In the genomic region with DNA sequence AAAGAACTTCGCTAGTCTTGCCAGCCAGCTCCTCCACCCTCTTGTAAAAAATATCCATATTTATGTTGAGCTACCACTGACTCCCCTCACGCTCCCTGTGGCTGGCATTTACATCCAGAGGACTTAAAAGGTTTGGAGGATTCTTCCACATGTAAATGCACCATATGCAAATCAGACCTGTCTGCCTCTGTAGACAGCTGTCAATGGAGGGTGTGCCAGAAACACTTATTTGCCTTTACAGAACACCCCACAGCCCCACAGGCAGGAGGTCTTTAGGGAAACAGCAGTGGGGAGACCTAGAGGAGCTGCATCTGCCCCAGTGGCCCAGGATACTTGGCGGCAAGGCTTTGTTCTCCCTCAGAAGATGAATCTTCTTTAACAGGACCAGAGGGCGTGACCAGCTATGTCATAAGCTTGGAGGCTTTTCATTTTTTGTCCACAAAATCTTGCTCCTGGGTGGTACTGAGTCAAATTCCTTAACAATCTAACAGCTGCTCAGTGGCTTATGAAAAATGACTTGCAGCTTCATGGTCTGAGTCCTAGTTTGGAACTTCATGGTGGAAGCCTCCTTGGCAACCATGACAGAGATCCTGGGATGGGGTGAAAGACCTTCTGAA, we compare ENCODE assay signal across 26 cellular contexts.
"Had no signal": no experiment of that assay in that cellular context is flagged by ENCODE, and none has a peak within 500 bp of the region (broad histone marks: within the 10 kb centered on the region; RNA-seq: fewer than 3 reads in every experiment).

No MANE protein-coding gene starts in this region.

- H3K36me3 ChIP-seq: right atrium auricular region, stomach, thyroid gland, upper lobe of right lung had no signal

- H3K4me3 Mint-ChIP-seq: activated CD4-positive, alpha-beta memory T cell treated with anti-CD3 and anti-CD28 coated beads for 36 hours; activated CD4-positive, alpha-beta T cell treated with anti-CD3 and anti-CD28 coated beads, Interleukin-2, amount 10 ng/mL, durations not matched to agents 24 days and 14 days; activated naive CD4-positive, alpha-beta T cell treated with anti-CD3 and anti-CD28 coated beads, Interleukin-2, amount 10 ng/mL, durations not matched to agents 7 days and 5 days; activated naive CD8-positive, alpha-beta T cell treated with anti-CD3 and anti-CD28 coated beads, Interleukin-2, amount 10 ng/mL, durations not matched to agents 7 days and 5 days; activated T-helper 1 cell treated with anti-CD3 and anti-CD28 coated beads, Interleukin-12 subunit alpha, Interleukin-12 subunit beta, Interleukin-2, Interleukin-4 antibody, amounts not matched to agents 30 ng/mL and 10 ng/mL and 1 ng/mL, durations not matched to agents 14 hours and 24 hours and 36 hours; neural crest cell; stimulated activated naive B cell treated with anti-CD40 and anti-IgM and Interleukin-4, amounts not matched to agents 10 μg/mL and 1 μg/mL and 100 μg/mL, for 72 hours had no signal

- H3K27me3 ChIP-seq: hepatocyte, right atrium auricular region, stomach, thyroid gland, upper lobe of right lung had no signal

- H3K4me1 ChIP-seq: parathyroid adenoma, right atrium auricular region, thyroid gland, upper lobe of right lung had no signal

- H3K79me2 ChIP-seq: hepatocyte, parathyroid adenoma had no signal

- H3K27ac ChIP-seq: hepatocyte, parathyroid adenoma, right atrium auricular region, stomach, thyroid gland, upper lobe of right lung, VCaP had no signal

- H2AFZ ChIP-seq: hepatocyte, parathyroid adenoma had no signal

- H3K4me3 ChIP-seq: hepatocyte, right atrium auricular region, stomach, thyroid gland, upper lobe of right lung had no signal

- H3K36me3 Mint-ChIP-seq: activated CD4-positive, alpha-beta memory T cell treated with anti-CD3 and anti-CD28 coated beads for 36 hours; activated naive CD4-positive, alpha-beta T cell treated with anti-CD3 and anti-CD28 coated beads, Interleukin-2, amount 10 ng/mL, durations not matched to agents 7 days and 5 days; activated naive CD8-positive, alpha-beta T cell treated with anti-CD3 and anti-CD28 coated beads, Interleukin-2, amount 10 ng/mL, durations not matched to agents 7 days and 5 days; naive B cell had no signal

- H3K27me3 Mint-ChIP-seq: activated CD4-positive, alpha-beta memory T cell treated with anti-CD3 and anti-CD28 coated beads for 36 hours; activated CD4-positive, alpha-beta T cell treated with anti-CD3 and anti-CD28 coated beads, Interleukin-2, amount 10 ng/mL, durations not matched to agents 24 days and 14 days; activated naive CD4-positive, alpha-beta T cell treated with anti-CD3 and anti-CD28 coated beads, Interleukin-2, amount 10 ng/mL, durations not matched to agents 7 days and 5 days; naive B cell; stimulated activated naive B cell treated with anti-CD40 and anti-IgM and Interleukin-4, amounts not matched to agents 10 μg/mL and 1 μg/mL and 100 μg/mL, for 72 hours had no signal

- H3K9me3 Mint-ChIP-seq: activated CD4-positive, alpha-beta memory T cell treated with anti-CD3 and anti-CD28 coated beads for 36 hours; naive B cell; neural crest cell had no signal

- H3K27ac Mint-ChIP-seq: activated CD4-positive, alpha-beta memory T cell treated with anti-CD3 and anti-CD28 coated beads for 36 hours; activated CD4-positive, alpha-beta T cell treated with anti-CD3 and anti-CD28 coated beads, Interleukin-2, amount 10 ng/mL, durations not matched to agents 24 days and 14 days; activated naive CD4-positive, alpha-beta T cell treated with anti-CD3 and anti-CD28 coated beads, Interleukin-2, amount 10 ng/mL, durations not matched to agents 7 days and 5 days; activated naive CD8-positive, alpha-beta T cell treated with anti-CD3 and anti-CD28 coated beads, Interleukin-2, amount 10 ng/mL, durations not matched to agents 7 days and 5 days; activated T-helper 1 cell treated with anti-CD3 and anti-CD28 coated beads, Interleukin-12 subunit alpha, Interleukin-12 subunit beta, Interleukin-2, Interleukin-4 antibody, amounts not matched to agents 30 ng/mL and 10 ng/mL and 1 ng/mL, durations not matched to agents 14 hours and 24 hours and 36 hours; naive B cell; stimulated activated naive B cell treated with anti-CD40 and anti-IgM and Interleukin-4, amounts not matched to agents 10 μg/mL and 1 μg/mL and 100 μg/mL, for 72 hours had no signal

- ATAC-seq: activated CD4-positive, CD25-positive, alpha-beta regulatory T cell treated with anti-CD3 and anti-CD28 coated beads, Interleukin-2, amount 50 U/mL, for 24 hours; left cardiac atrium; left ventricle myocardium superior; stimulated activated naive B cell treated with anti-CD40 and anti-IgM and Interleukin-4, amounts not matched to agents 10 μg/mL and 1 μg/mL and 100 μg/mL, for 72 hours; upper lobe of right lung had no signal

- H3K4me2 ChIP-seq: hepatocyte had no signal

- H3K4me1 Mint-ChIP-seq: activated CD4-positive, alpha-beta T cell treated with anti-CD3 and anti-CD28 coated beads, Interleukin-2, amount 10 ng/mL, durations not matched to agents 24 days and 14 days; activated naive CD4-positive, alpha-beta T cell treated with anti-CD3 and anti-CD28 coated beads, Interleukin-2, amount 10 ng/mL, durations not matched to agents 7 days and 5 days; activated naive CD8-positive, alpha-beta T cell treated with anti-CD3 and anti-CD28 coated beads, Interleukin-2, amount 10 ng/mL, durations not matched to agents 7 days and 5 days had no signal

- H3K9me3 ChIP-seq: right atrium auricular region, stomach, thyroid gland, upper lobe of right lung had no signal

- H3K9ac ChIP-seq: parathyroid adenoma had no signal

- DNase-seq: activated CD4-positive, alpha-beta memory T cell treated with anti-CD3 and anti-CD28 coated beads for 36 hours; activated CD4-positive, alpha-beta T cell treated with anti-CD3 and anti-CD28 coated beads, Interleukin-2, amount 10 ng/mL, durations not matched to agents 24 days and 14 days; activated CD8-positive, alpha-beta memory T cell treated with anti-CD3 and anti-CD28 coated beads, Interleukin-2, amount 50 U/mL, for 4 hours; activated gamma-delta T cell; activated naive CD4-positive, alpha-beta T cell treated with anti-CD3 and anti-CD28 coated beads, Interleukin-2, amount 10 ng/mL, durations not matched to agents 7 days and 5 days; activated naive CD8-positive, alpha-beta T cell treated with anti-CD3 and anti-CD28 coated beads, Interleukin-2, amount 10 ng/mL, durations not matched to agents 7 days and 5 days; activated T-cell treated with anti-CD3 and anti-CD28 coated beads, Interleukin-2, amount 50 U/mL, for 1 hour; amniotic stem cell; caudate nucleus; left cardiac atrium; left ventricle myocardium superior; naive B cell; occipital lobe; stimulated activated CD4-positive, alpha-beta T cell treated with anti-CD3 and anti-CD28 coated beads, Interleukin-15, amount 100 ng/mL, for 24 hours; stimulated activated CD4-positive, alpha-beta T cell treated with anti-CD3 and anti-CD28 coated beads, Interleukin-2, amount 100 ng/mL, for 24 hours; stimulated activated naive B cell treated with anti-CD40 and anti-IgM and Interleukin-4, amounts not matched to agents 10 μg/mL and 1 μg/mL and 100 μg/mL, for 72 hours; stomach; thyroid gland; upper lobe of right lung had no signal
